Comparison of ENCODE assay signal across 16 cellular contexts in the genomic region with DNA sequence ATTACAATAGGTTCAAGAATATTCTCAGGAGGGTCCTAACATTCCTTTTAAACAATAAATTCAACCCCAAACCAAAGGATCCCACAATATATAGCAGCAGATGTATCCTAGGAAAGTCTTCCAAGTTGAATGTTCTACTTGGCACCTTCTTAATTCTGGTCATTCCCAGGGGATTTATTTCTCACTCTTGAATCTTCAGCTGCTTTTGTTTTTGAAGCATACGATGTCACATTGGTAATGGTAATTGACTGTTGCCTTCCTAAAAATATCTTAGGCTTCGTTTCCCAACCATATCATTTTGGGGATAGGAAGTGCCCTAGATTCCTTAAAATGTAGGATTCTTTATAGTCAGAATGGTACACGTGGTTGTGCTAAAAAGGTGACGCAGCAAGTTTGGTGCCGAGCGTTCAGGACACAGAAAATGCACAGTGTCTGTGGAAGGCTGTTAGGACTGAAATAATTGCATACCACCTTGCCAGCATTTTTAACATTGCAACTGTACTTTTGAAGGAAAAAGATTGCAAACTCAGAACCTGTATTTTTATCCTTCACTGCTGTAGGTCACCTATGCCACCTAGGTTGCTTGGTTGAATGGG. TPM values are rescaled to one million over a fixed set of nuclear protein-coding genes. Genes with fewer than 3 reads are reported as not detected.
A peak's percentile ranks its signal among the peaks of the same experiment; 100 is the strongest.
DNase-seq lines count a peak whose midpoint lies in the region; ATAC-seq, FAIRE-seq and TF ChIP-seq lines count a peak whose summit lies in the region.
"Had no signal": no experiment of that assay in that cellular context is flagged by ENCODE, and none has a peak within 500 bp of the region (broad histone marks: within the 10 kb centered on the region; RNA-seq: fewer than 3 reads in every experiment).

No MANE protein-coding gene starts in this region.

- no peaks in the 10 kb centered on the region for H3K9me3 ChIP-seq in SK-N-MC (ENCODE audit: low read depth, low read length)
- H3K9me3 ChIP-seq in H1 (ENCODE audit: insufficient read depth in 2 of 2, low read depth in 1 of 2, low read length in 1 of 2): no peaks in the 10 kb centered on the region
- H3K9me3 ChIP-seq in hepatocyte (ENCODE audit: low read depth): no peaks in the 10 kb centered on the region

- peaks cover 51% of the 10 kb centered on the region for H3K4me1 ChIP-seq in GM23338 (ENCODE audit: insufficient read depth)
- H3K4me1 ChIP-seq in H1 (replicated peaks in 1 of 4; ENCODE audit: control insufficient read depth in 3 of 4, insufficient read depth in 4 of 4, low read length in 3 of 4): peaks cover 0 to 18% (median 11%) of the 10 kb centered on the region in 4 experiments; a peak in 5 of 7 replicates
- H3K4me1 ChIP-seq in hepatocyte (ENCODE audit: insufficient read depth): no peaks in the 10 kb centered on the region

- no peak overlapping the region for H4K91ac ChIP-seq in H1 (replicated peaks; ENCODE audit: insufficient read length, low read length)

- H3K23me2 ChIP-seq in H1 (ENCODE audit: low read depth, low read length): no peaks in the 10 kb centered on the region

- H3K36me3 ChIP-seq in GM23338 (ENCODE audit: insufficient read depth) (no peaks in the 10 kb centered on the region), SK-N-MC (ENCODE audit: insufficient read depth, low read length) (no peaks in the 10 kb centered on the region), H1 (ENCODE audit: control insufficient read depth in 2 of 4, insufficient read depth in 4 of 4, low read length in 3 of 4) (no peaks in the 10 kb centered on the region), hepatocyte (replicated peaks; ENCODE audit: insufficient read depth, low read depth) (no peaks in the 10 kb centered on the region)

- H3K27me3 Mint-ChIP-seq in GM23338 (ENCODE audit: insufficient read depth, low read depth, poor library complexity): peaks cover 2% of the 10 kb centered on the region
- H3K27me3 Mint-ChIP-seq in stimulated activated memory B cell treated with anti-CD40 and anti-IgM and Interleukin-4, amounts not matched to agents 10 μg/mL and 1 μg/mL and 100 μg/mL, for 72 hours: no peaks in the 10 kb centered on the region
- H3K27me3 Mint-ChIP-seq: CD8-positive, alpha-beta memory T cell had no signal

- no peak overlapping the region for H3K4ac ChIP-seq in H1 (replicated peaks; ENCODE audit: insufficient read length, low read depth, low read length)

- TF ChIP-seq EP300 in H1 (IDR thresholded peaks at IDR 0.05; ENCODE audit: borderline replicate concordance in 1 of 2, low read depth in 2 of 2, low read length in 2 of 2): no peak

- H3K9me2 ChIP-seq in GM23338 (ENCODE audit: insufficient read depth): no peaks in the 10 kb centered on the region
- H3K9me2 ChIP-seq in hepatocyte (replicated peaks; ENCODE audit: insufficient read depth): no peaks in the 10 kb centered on the region

- H3K79me1 ChIP-seq in H1 (ENCODE audit: low read depth, low read length): peaks cover 3% of the 10 kb centered on the region

- CTCF ChIA-PET in H1 (lab: Charles Lee; ENCODE audit: partially characterized antibody): interaction anchor here (1.0 kb wide), 1 partner anchor 10 kb away, joined by 3 read pairs; no protein-coding TSS in a partner anchor

- DNase-seq in GM23338 (ENCODE audit: low spot score) (no peak), SK-N-MC (ENCODE audit: low read depth, low spot score) (no peak), H1 (ENCODE audit: low read depth in 1 of 2, low spot score in 2 of 2) (no peak), hepatocyte (ENCODE audit: low spot score) (no peak), NCI-H345 (lab: John Stamatoyannopoulos, UW) (no peak), DMS53 treated with DMSO at 0.1 percent for 48 hours (lab: John Stamatoyannopoulos, UW; ENCODE audit: unreplicated experiment) (no peak), HTR-8/SVneo (ENCODE audit: insufficient read length, low spot score) (no peak)
- DNase-seq: ACHN; CD8-positive, alpha-beta memory T cell; NCI-H1048; NCI-H146; NCI-H774; SHP77 treated with DMSO at 0.1 percent for 48 hours had no signal

- H2AFZ ChIP-seq in GM23338 (no peak overlapping the region), H1 (ENCODE audit: low read length) (no peak overlapping the region), hepatocyte (no peak overlapping the region)

- H4K8ac ChIP-seq in H1 (ENCODE audit: extremely low read depth, insufficient read depth, low read length): no peak overlapping the region

- H3K36me3 Mint-ChIP-seq in GM23338 (ENCODE audit: low read depth): no peaks in the 10 kb centered on the region; the same call in 2 of the 3 replicates
- H3K36me3 Mint-ChIP-seq in stimulated activated memory B cell treated with anti-CD40 and anti-IgM and Interleukin-4, amounts not matched to agents 10 μg/mL and 1 μg/mL and 100 μg/mL, for 72 hours: peaks cover 6% of the 10 kb centered on the region

- TF ChIP-seq RAD21 in H1 (IDR thresholded peaks at IDR 0.05 in 1 of 2, conservative IDR thresholded peaks at IDR 0.05 in 1 of 2; ENCODE audit: low read depth in 2 of 2, low read length in 2 of 2): no peak

- FAIRE-seq in H1 (lab: Jason Lieb, UNC) (no peak), HTR-8/SVneo (lab: Jason Lieb, UNC) (no peak)
- FAIRE-seq: GM18507, RCC 7860 had no signal

- no peaks in the 10 kb centered on the region; the same call in 2 of the 3 replicates for H3K9me3 Mint-ChIP-seq in GM23338
- H3K9me3 Mint-ChIP-seq in stimulated activated memory B cell treated with anti-CD40 and anti-IgM and Interleukin-4, amounts not matched to agents 10 μg/mL and 1 μg/mL and 100 μg/mL, for 72 hours: no peaks in the 10 kb centered on the region
- H3K9me3 Mint-ChIP-seq: CD8-positive, alpha-beta memory T cell had no signal

- TF ChIP-seq CTCF in GM23338 (conservative IDR thresholded peaks at IDR 0.05; ENCODE audit: low read depth in 2 of 2) (no peak), H1 (IDR thresholded peaks at IDR 0.05; ENCODE audit: control extremely low read depth in 1 of 3, insufficient read depth in 1 of 3, low read depth in 1 of 3, low read length in 3 of 3) (no peak), hepatocyte (IDR thresholded peaks at IDR 0.05; ENCODE audit: poor library complexity) (no peak)

- peak overlapping the region; percentile 76 for H3K27ac Mint-ChIP-seq in GM23338
- H3K27ac Mint-ChIP-seq in stimulated activated memory B cell treated with anti-CD40 and anti-IgM and Interleukin-4, amounts not matched to agents 10 μg/mL and 1 μg/mL and 100 μg/mL, for 72 hours: peak overlapping the region; percentile 68

- no peak overlapping the region for H3K9ac ChIP-seq in SK-N-MC (ENCODE audit: insufficient read length)
- H3K9ac ChIP-seq in H1 (replicated peaks in 1 of 4; ENCODE audit: extremely low read depth in 1 of 4, low read depth in 3 of 4, low read length in 3 of 4): no peak overlapping the region

- peaks cover 56% of the 10 kb centered on the region for H3K4me1 Mint-ChIP-seq in GM23338
- peaks cover 87% of the 10 kb centered on the region for H3K4me1 Mint-ChIP-seq in stimulated activated memory B cell treated with anti-CD40 and anti-IgM and Interleukin-4, amounts not matched to agents 10 μg/mL and 1 μg/mL and 100 μg/mL, for 72 hours

- no peak overlapping the region for H3K27ac ChIP-seq in GM23338 (ENCODE audit: low read depth)
- peak overlapping the region; percentile 35; the same call in 1 of the 2 replicates for H3K27ac ChIP-seq in SK-N-MC
- no peak overlapping the region for H3K27ac ChIP-seq in H1 (ENCODE audit: low read depth, low read length)
- H3K27ac ChIP-seq in hepatocyte: no peak overlapping the region

- no peak overlapping the region for H2BK15ac ChIP-seq in H1 (ENCODE audit: low read length)

- WGBS in H1 (ENCODE audit: extremely low coverage in 1 of 2, insufficient coverage in 1 of 2, insufficient read length in 1 of 2, insufficient replicate concordance in 2 of 2, low coverage in 1 of 2, low lambda C conversion rate in 2 of 2, missing lambda C conversion rate in 1 of 2), 2 experiments: 83% methylated on average over 6 of the region's 6 CpGs; no CpG with 5 or more reads in 1 of the 2 experiments
- 89% methylated on average over 6 of the region's 6 CpGs for WGBS in hepatocyte (ENCODE audit: low lambda C conversion rate, missing lambda C conversion rate)

- H2AK5ac ChIP-seq in H1 (ENCODE audit: low read depth, low read length): no peak overlapping the region

- POLR2A ChIA-PET in H1 (lab: Charles Lee; ENCODE audit: partially characterized antibody): interaction anchor here (1.0 kb wide), 1 partner anchor 89 kb away, joined by 3 read pairs; no protein-coding TSS in a partner anchor

- no peak for TF ChIP-seq POLR2A in H1 (IDR thresholded peaks at IDR 0.05; ENCODE audit: control extremely low read depth in 1 of 2, low read depth in 2 of 2, low read length in 2 of 2)

- no peak overlapping the region for H2BK20ac ChIP-seq in H1 (ENCODE audit: low read length)

- H3K23ac ChIP-seq in H1 (ENCODE audit: insufficient read length): no peak overlapping the region

- peaks cover 2% of the 10 kb centered on the region; the same call in 1 of the 2 replicates for H4K20me1 ChIP-seq in GM23338 (replicated peaks; ENCODE audit: insufficient read depth)
- peaks cover 4 to 5% of the 10 kb centered on the region in 2 experiments for H4K20me1 ChIP-seq in H1 (replicated peaks in 1 of 2; ENCODE audit: control insufficient read depth in 1 of 2, insufficient read depth in 2 of 2, low read length in 2 of 2)
- H4K20me1 ChIP-seq in hepatocyte (ENCODE audit: insufficient read depth, poor library complexity, severe bottlenecking): no peaks in the 10 kb centered on the region

- H3K56ac ChIP-seq in H1 (replicated peaks; ENCODE audit: insufficient read length, low read depth, low read length): no peak overlapping the region

- no peak overlapping the region for H4K5ac ChIP-seq in H1 (ENCODE audit: insufficient read length, low read depth, low read length)

- H3K79me2 ChIP-seq in GM23338 (replicated peaks; ENCODE audit: insufficient read depth) (peaks cover 82% of the 10 kb centered on the region), H1 (ENCODE audit: control insufficient read depth in 1 of 2, insufficient read depth in 2 of 2, low read length in 2 of 2) (peaks cover 3 to 73% of the 10 kb centered on the region in 2 experiments; a peak in 3 of 4 replicates), hepatocyte (peaks cover 47% of the 10 kb centered on the region)

- H3K18ac ChIP-seq in H1 (ENCODE audit: extremely low read depth, low read length): no peak overlapping the region

- H2BK5ac ChIP-seq in H1 (ENCODE audit: low read depth, low read length): no peak overlapping the region

- H2BK120ac ChIP-seq in H1 (replicated peaks; ENCODE audit: low read depth, low read length): no peak overlapping the region

- no peak overlapping the region for H3K4me2 ChIP-seq in GM23338
- no peak overlapping the region for H3K4me2 ChIP-seq in H1 (ENCODE audit: insufficient read depth in 1 of 2, low read depth in 2 of 2, low read length in 2 of 2)
- H3K4me2 ChIP-seq in hepatocyte: no peak overlapping the region

- H3K4me3 Mint-ChIP-seq in GM23338: no peak overlapping the region
- H3K4me3 Mint-ChIP-seq in stimulated activated memory B cell treated with anti-CD40 and anti-IgM and Interleukin-4, amounts not matched to agents 10 μg/mL and 1 μg/mL and 100 μg/mL, for 72 hours: peak overlapping the region; percentile 14

- 0 out of 2 replicates have a peak, but pooled peaks cover 2% of the 10 kb centered on the region for H3K27me3 ChIP-seq in GM23338 (ENCODE audit: insufficient read depth)
- no peaks in the 10 kb centered on the region for H3K27me3 ChIP-seq in H1 (replicated peaks in 1 of 4; ENCODE audit: control insufficient read depth in 3 of 4, extremely low read depth in 1 of 4, insufficient read depth in 3 of 4, low read length in 3 of 4)
- H3K27me3 ChIP-seq in hepatocyte: no peaks in the 10 kb centered on the region

- no peak for ATAC-seq in GM23338
- ATAC-seq in stimulated activated memory B cell treated with anti-CD40 and anti-IgM and Interleukin-4, amounts not matched to agents 10 μg/mL and 1 μg/mL and 100 μg/mL, for 72 hours: no peak

- peak overlapping the region; percentile 64; the same call in 1 of the 2 replicates for H2BK12ac ChIP-seq in H1 (ENCODE audit: low read depth, low read length)

- no peak overlapping the region for H3K14ac ChIP-seq in H1 (ENCODE audit: insufficient read length)

- H3F3A ChIP-seq in GM23338 (replicated peaks; ENCODE audit: low read depth): no peaks in the 10 kb centered on the region

- H3K4me3 ChIP-seq in GM23338: no peak overlapping the region
- peak overlapping the region; percentile 24; the same call in 1 of the 2 replicates for H3K4me3 ChIP-seq in SK-N-MC
- H3K4me3 ChIP-seq in H1 (ENCODE audit: extremely low read depth in 1 of 4, insufficient read depth in 2 of 4, low read depth in 3 of 4, low read length in 4 of 4): no peak overlapping the region
- H3K4me3 ChIP-seq in hepatocyte: no peak overlapping the region

RNA-seq across cellular contexts. Expression of gene SNX25, which starts 8.1 kb away (rescaled TPM):
- 17.7 and 25.0 TPM in 2 replicates for total RNA-seq in GM23338 (2014; rRNA removed; shearing (Covaris generic))
- polyA plus RNA-seq in GM23338 (2016; fragmentation: Nextera tagmentation; extraction: Ambion mirVana) (6.9 TPM in 2 replicates), H1 (2011; rRNA removed) (4.6 and 5.4 TPM in 2 replicates), hepatocyte (13.5 and 16.5 TPM in 2 replicates)
- 16.1 and 19.9 TPM in 2 replicates for total RNA-seq in H1 (2021; fragmentation: NEBNext Ultra II Directional; extraction: Animal tissue kit (Norgen Biotek cat#: 25700))
- polyA plus RNA-seq in H1 (2011; cell fraction: cytosol; rRNA removed): 7.0 TPM
- polyA plus RNA-seq in H1 (2011; cell fraction: nucleus; rRNA removed): 12.6 TPM
- 7.7 to 15.2 TPM (median 9.6 TPM) in 4 replicates for polyA plus RNA-seq in H1 (2012, experiment 1 of 2)
- 0.91 TPM for polyA plus RNA-seq in H1 (2012, experiment 2 of 2)
- polyA plus RNA-seq in H1 (2013, experiment 1 of 2): 9.7 TPM
- 10.5 TPM for polyA plus RNA-seq in H1 (2013, experiment 2 of 2)
- 50.2 and 60.9 TPM in 2 replicates for polyA minus RNA-seq in H1 (2011; rRNA and poly(A)+ RNA removed)
- polyA minus RNA-seq in H1 (2011; cell fraction: cytosol; rRNA and poly(A)+ RNA removed): 15.8 TPM
- polyA minus RNA-seq in H1 (2011; cell fraction: nucleus; rRNA and poly(A)+ RNA removed): 32.9 TPM
- 20.3 and 24.2 TPM in 2 replicates for total RNA-seq in hepatocyte

RNA-seq across cellular contexts. Expression of gene CFAP97, which starts 13.7 kb away (rescaled TPM):
- 37.7 and 38.4 TPM in 2 replicates for total RNA-seq in GM23338 (2014; rRNA removed; shearing (Covaris generic))
- polyA plus RNA-seq in GM23338 (2016; fragmentation: Nextera tagmentation; extraction: Ambion mirVana): 59.2 and 73.3 TPM in 2 replicates
- total RNA-seq in H1 (2021; fragmentation: NEBNext Ultra II Directional; extraction: Animal tissue kit (Norgen Biotek cat#: 25700)): 35.6 and 40.4 TPM in 2 replicates
- polyA plus RNA-seq in H1 (2011; rRNA removed): 5.0 and 9.2 TPM in 2 replicates
- 10.9 TPM for polyA plus RNA-seq in H1 (2011; cell fraction: cytosol; rRNA removed)
- 12.9 TPM for polyA plus RNA-seq in H1 (2011; cell fraction: nucleus; rRNA removed)
- polyA plus RNA-seq in H1 (2012, experiment 1 of 2): 8.7 to 19.8 TPM (median 12.8 TPM) in 4 replicates
- polyA plus RNA-seq in H1 (2012, experiment 2 of 2): 0.96 TPM
- 41.5 TPM for polyA plus RNA-seq in H1 (2013, experiment 1 of 2)
- polyA plus RNA-seq in H1 (2013, experiment 2 of 2): 37.4 TPM
- polyA minus RNA-seq in H1 (2011; rRNA and poly(A)+ RNA removed): 20.5 and 36.5 TPM in 2 replicates
- 12.0 TPM for polyA minus RNA-seq in H1 (2011; cell fraction: cytosol; rRNA and poly(A)+ RNA removed)
- polyA minus RNA-seq in H1 (2011; cell fraction: nucleus; rRNA and poly(A)+ RNA removed): 44.3 TPM
- 28.5 and 28.9 TPM in 2 replicates for total RNA-seq in hepatocyte
- polyA plus RNA-seq in hepatocyte: 16.5 and 20.2 TPM in 2 replicates
